ENCODE assay signal across 8 cellular contexts in genomic region chr6:122995930-122996796, GRCh38. TPM values are rescaled to one million over a fixed set of nuclear protein-coding genes. Genes with fewer than 3 reads are reported as not detected.
DNase-seq lines count a peak whose midpoint lies in the region; ATAC-seq and TF ChIP-seq lines count a peak whose summit lies in the region.

TSS of gene CLVS2 (plus strand) at chr6:122996235. CDS start at chr6:122997778, 1,543 bp downstream.

- no peaks in the 10 kb centered on the region for H4K20me1 ChIP-seq in DND-41 (ENCODE audit: insufficient read depth, low read length)

- no peak within 1 kb of the TSS for H3K18ac ChIP-seq in trophoblast cell (ENCODE audit: low read length)

- H3K79me2 ChIP-seq in DND-41 (ENCODE audit: insufficient read depth, low read length) (no peaks in the 10 kb centered on the region; the same call in 1 of the 2 replicates), trophoblast cell (ENCODE audit: control insufficient read depth, insufficient read depth, low read length, poor library complexity) (no peaks in the 10 kb centered on the region)

- H2BK12ac ChIP-seq in trophoblast cell (ENCODE audit: low read length) = no peak within 1 kb of the TSS

- no peak within 1 kb of the TSS for H3K14ac ChIP-seq in trophoblast cell (ENCODE audit: low read length)

- DNase-seq in DND-41 (no peak), NCI-H524 (lab: John Stamatoyannopoulos, UW) (peak; percentile 66 to 72), fibroblast of villous mesenchyme (ENCODE audit: low read depth) (peak; percentile 0), trophoblast cell (peak; percentile 3 to 6), T-helper 9 cell (no peak), mesenteric fat pad (ENCODE audit: low spot score) (no peak), KG1 (lab: John Stamatoyannopoulos, UW) (no peak)

- no peak for ATAC-seq in DND-41 (ENCODE audit: insufficient read depth, low read depth)
- no peak for ATAC-seq in HG02610 (IDR thresholded peaks at IDR 0.05; ENCODE audit: unreplicated experiment)

- H3K4me1 ChIP-seq in DND-41 (ENCODE audit: insufficient read depth, low read length) (peaks cover 45% of the 10 kb centered on the region), trophoblast cell (ENCODE audit: control insufficient read depth in 1 of 2, insufficient read depth in 2 of 2, low read length in 2 of 2) (peaks cover 0 to 6% of the 10 kb centered on the region in 2 experiments)

- no peaks in the 10 kb centered on the region for H3K36me3 ChIP-seq in DND-41 (ENCODE audit: insufficient read depth, low read length)
- no peaks in the 10 kb centered on the region for H3K36me3 ChIP-seq in trophoblast cell (ENCODE audit: control insufficient read depth in 1 of 2, insufficient read depth in 2 of 2, low read length in 2 of 2)

- H3K4me2 ChIP-seq in DND-41 (ENCODE audit: insufficient read depth, low read length) (no peak within 1 kb of the TSS), trophoblast cell (ENCODE audit: low read length) (peak within 1 kb of the TSS; percentile 52)

- no peak within 1 kb of the TSS for H4K8ac ChIP-seq in trophoblast cell (ENCODE audit: low read depth, low read length)

- H3K79me1 ChIP-seq in trophoblast cell (ENCODE audit: low read length) = no peaks in the 10 kb centered on the region

- H3K9ac ChIP-seq in DND-41 (ENCODE audit: low read depth, low read length) (0 out of 2 replicates have a peak within 1 kb of the TSS, but pooled peaks have one; percentile 46), trophoblast cell (ENCODE audit: low read length) (no peak within 1 kb of the TSS)

- H3K27ac ChIP-seq in DND-41 (ENCODE audit: low read length) (peak within 1 kb of the TSS; percentile 71), trophoblast cell (ENCODE audit: low read depth, low read length) (no peak within 1 kb of the TSS)

- H2BK5ac ChIP-seq in trophoblast cell (ENCODE audit: low read depth, low read length, poor library complexity) = no peak within 1 kb of the TSS

- H3K27me3 ChIP-seq in DND-41 (ENCODE audit: insufficient read depth, low read length, poor library complexity) = no peaks in the 10 kb centered on the region
- peaks cover 22% of the 10 kb centered on the region for H3K27me3 ChIP-seq in trophoblast cell (ENCODE audit: insufficient read depth, low read length)

- H4K12ac ChIP-seq in trophoblast cell (ENCODE audit: low read depth, low read length) = no peak within 1 kb of the TSS

- no peak within 1 kb of the TSS for H2AK5ac ChIP-seq in trophoblast cell (ENCODE audit: low read length)

- no peak within 1 kb of the TSS for H2BK120ac ChIP-seq in trophoblast cell (ENCODE audit: insufficient read depth, low read length, poor library complexity)

- no peak for TF ChIP-seq CTCF in DND-41 (IDR thresholded peaks at IDR 0.05; ENCODE audit: borderline replicate concordance, extremely low read depth, low read length, poor library complexity, severe bottlenecking)
- no peak for TF ChIP-seq CTCF in fibroblast of villous mesenchyme (IDR thresholded peaks at IDR 0.05; ENCODE audit: insufficient read depth, low read depth, low read length)

- H3K4ac ChIP-seq in trophoblast cell (ENCODE audit: low read depth, low read length) = no peak within 1 kb of the TSS

- peak within 1 kb of the TSS; percentile 51; the same call in 1 of the 2 replicates for H2AFZ ChIP-seq in DND-41 (ENCODE audit: low read depth, low read length)
- H2AFZ ChIP-seq in trophoblast cell (ENCODE audit: insufficient read depth, low read length, poor library complexity) = no peak within 1 kb of the TSS

- H3K4me3 ChIP-seq in DND-41 (ENCODE audit: low read depth in 1 of 2, low read length in 2 of 2) = no peak within 1 kb of the TSS
- no peak within 1 kb of the TSS for H3K4me3 ChIP-seq in fibroblast of villous mesenchyme (ENCODE audit: low read depth, low read length)
- peak within 1 kb of the TSS; percentile 13 for H3K4me3 ChIP-seq in trophoblast cell (ENCODE audit: low read depth, low read length)

- H4K91ac ChIP-seq in trophoblast cell (ENCODE audit: low read depth, low read length) = no peak within 1 kb of the TSS

- WGBS in trophoblast cell (ENCODE audit: extremely low coverage, insufficient coverage, insufficient read length) = no CpG with 5 or more reads among the region's 74 CpGs

- no peak within 1 kb of the TSS for H3K23ac ChIP-seq in trophoblast cell (ENCODE audit: low read length)

- peaks cover 2% of the 10 kb centered on the region for H3K9me3 ChIP-seq in DND-41 (ENCODE audit: insufficient read depth, low read length, severe bottlenecking)
- no peaks in the 10 kb centered on the region for H3K9me3 ChIP-seq in trophoblast cell (ENCODE audit: insufficient read depth, low read depth, low read length)

RNA-seq across cellular contexts. Expression of gene CLVS2, which starts in this region (rescaled TPM):
- total RNA-seq in fibroblast of villous mesenchyme (not detected in 2 replicates), mesenteric fat pad (not detected)
- polyA plus RNA-seq in trophoblast cell (2013) = 0.01 TPM in 1 of 2 replicates, not detected in the other

Comparison
In these comparisons a context has a peak if more than half of its experiments do, and no peak if none do; other contexts are left out.
1. Peak in DNase-seq in fibroblast of villous mesenchyme; RNA of the gene not detected or under 1 TPM.
2. DNase-seq: peak in NCI-H524 (2 of 2) and trophoblast cell (2 of 2); none in DND-41 (single experiment), T-helper 9 cell (single experiment), mesenteric fat pad (single experiment) and KG1 (single experiment).